1 cellular context compared by ENCODE assay signal in the genomic region with DNA sequence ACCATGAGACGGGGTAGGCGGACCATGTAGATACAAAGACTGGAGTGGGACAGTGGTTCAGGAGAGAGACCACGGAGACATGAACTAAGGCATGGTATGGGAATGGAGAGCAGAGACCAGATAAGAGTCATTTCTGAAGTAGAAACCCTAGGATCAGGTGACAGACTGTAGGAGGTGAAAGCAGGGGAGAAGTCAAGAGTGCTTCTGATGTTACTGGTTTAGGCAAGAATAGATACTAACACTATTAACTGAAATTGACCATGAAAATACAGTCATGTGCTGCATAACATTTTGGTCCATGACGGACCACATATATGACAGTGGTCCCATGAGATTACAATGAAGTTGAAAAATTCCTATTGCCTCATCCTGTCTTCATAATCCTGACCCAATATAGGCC.
TF ChIP-seq lines count a peak whose summit lies in the region.

No MANE protein-coding gene starts in this region.

TF ChIP-seq in IMR-90, 13 proteins besides CTCF, POLR2A, EP300 and RAD21:
- no peak for TF ChIP-seq MAZ (IDR thresholded peaks at IDR 0.05; ENCODE audit: borderline replicate concordance, low read depth, low read length)
- TF ChIP-seq FOS (IDR thresholded peaks at IDR 0.05; ENCODE audit: low read depth, low read length), result no peak
- TF ChIP-seq, protein P1, sequence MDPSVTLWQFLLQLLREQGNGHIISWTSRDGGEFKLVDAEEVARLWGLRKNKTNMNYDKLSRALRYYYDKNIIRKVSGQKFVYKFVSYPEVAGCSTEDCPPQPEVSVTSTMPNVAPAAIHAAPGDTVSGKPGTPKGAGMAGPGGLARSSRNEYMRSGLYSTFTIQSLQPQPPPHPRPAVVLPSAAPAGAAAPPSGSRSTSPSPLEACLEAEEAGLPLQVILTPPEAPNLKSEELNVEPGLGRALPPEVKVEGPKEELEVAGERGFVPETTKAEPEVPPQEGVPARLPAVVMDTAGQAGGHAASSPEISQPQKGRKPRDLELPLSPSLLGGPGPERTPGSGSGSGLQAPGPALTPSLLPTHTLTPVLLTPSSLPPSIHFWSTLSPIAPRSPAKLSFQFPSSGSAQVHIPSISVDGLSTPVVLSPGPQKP (IDR thresholded peaks at IDR 0.05; ENCODE audit: borderline replicate concordance, low read depth, low read length), result no peak
- TF ChIP-seq BHLHE40 (IDR thresholded peaks at IDR 0.05; ENCODE audit: low read depth, low read length), result no peak
- no peak for TF ChIP-seq CEBPB (IDR thresholded peaks at IDR 0.05; ENCODE audit: low read depth, low read length)
- TF ChIP-seq SMC3 (IDR thresholded peaks at IDR 0.05; ENCODE audit: low read depth, low read length), result no peak
- TF ChIP-seq, protein P2, sequence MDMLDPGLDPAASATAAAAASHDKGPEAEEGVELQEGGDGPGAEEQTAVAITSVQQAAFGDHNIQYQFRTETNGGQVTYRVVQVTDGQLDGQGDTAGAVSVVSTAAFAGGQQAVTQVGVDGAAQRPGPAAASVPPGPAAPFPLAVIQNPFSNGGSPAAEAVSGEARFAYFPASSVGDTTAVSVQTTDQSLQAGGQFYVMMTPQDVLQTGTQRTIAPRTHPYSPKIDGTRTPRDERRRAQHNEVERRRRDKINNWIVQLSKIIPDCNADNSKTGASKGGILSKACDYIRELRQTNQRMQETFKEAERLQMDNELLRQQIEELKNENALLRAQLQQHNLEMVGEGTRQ (IDR thresholded peaks at IDR 0.05; ENCODE audit: low read depth, low read length), result no peak
- TF ChIP-seq RCOR1 (IDR thresholded peaks at IDR 0.05; ENCODE audit: insufficient replicate concordance, low read length), result no peak
- no peak for TF ChIP-seq MXI1 (IDR thresholded peaks at IDR 0.05; ENCODE audit: borderline replicate concordance, low read depth, low read length)
- TF ChIP-seq NFE2L2 (IDR thresholded peaks at IDR 0.05; ENCODE audit: low read depth, low read length), result no peak
- no peak for TF ChIP-seq CHD1 (IDR thresholded peaks at IDR 0.05; ENCODE audit: low read depth, low read length)
